ENCODE assay signal across 1 cellular context in genomic region chr4:38904090-38904666, GRCh38.
TF ChIP-seq lines count a peak whose summit lies in the region.

No MANE protein-coding gene starts in this region.

TF ChIP-seq in HepG2, 621 proteins besides CTCF, POLR2A, EP300 and RAD21 (continued from another document and continues in another):
- TF ChIP-seq ZFP36L2 (CRISPR knock-in tag; IDR thresholded peaks at IDR 0.05) = no peak
- TF ChIP-seq ZSCAN21 (CRISPR knock-in tag; IDR thresholded peaks at IDR 0.05; ENCODE audit: borderline replicate concordance) = no peak
- no peak for TF ChIP-seq TRAFD1 (CRISPR knock-in tag; IDR thresholded peaks at IDR 0.05; ENCODE audit: borderline replicate concordance)
- no peak for TF ChIP-seq ISX (CRISPR knock-in tag; conservative IDR thresholded peaks at IDR 0.05)
- TF ChIP-seq AGO2 (optimal IDR thresholded peaks at IDR 0.05; ENCODE audit: low read depth, low read length) = no peak
- TF ChIP-seq LRRFIP1 (CRISPR knock-in tag; conservative IDR thresholded peaks at IDR 0.05) = no peak
- peak; percentile 51; the same call in 1 of the 2 replicates for TF ChIP-seq REPIN1 (CRISPR knock-in tag; IDR thresholded peaks at IDR 0.05; ENCODE audit: borderline replicate concordance, low read depth)
- TF ChIP-seq ZBTB26 (CRISPR knock-in tag; IDR thresholded peaks at IDR 0.05; ENCODE audit: borderline replicate concordance) = peak; percentile 88; the same call in 1 of the 2 replicates
- no peak for TF ChIP-seq ZNF431 (CRISPR knock-in tag; IDR thresholded peaks at IDR 0.05; ENCODE audit: borderline replicate concordance, low read depth)
- TF ChIP-seq NFIB (CRISPR knock-in tag; IDR thresholded peaks at IDR 0.05; ENCODE audit: borderline replicate concordance) = no peak
- TF ChIP-seq ZNF20 (CRISPR knock-in tag; IDR thresholded peaks at IDR 0.05) = no peak
- no peak for TF ChIP-seq ZNF704 (CRISPR knock-in tag; IDR thresholded peaks at IDR 0.05; ENCODE audit: borderline replicate concordance)
- no peak for TF ChIP-seq ZFP36 (IDR thresholded peaks at IDR 0.05; ENCODE audit: borderline replicate concordance, low read depth, low read length, partially characterized antibody)
- TF ChIP-seq ZNF350 (CRISPR knock-in tag; IDR thresholded peaks at IDR 0.05; ENCODE audit: borderline replicate concordance, low read depth) = no peak
- TF ChIP-seq DR1 (CRISPR knock-in tag; IDR thresholded peaks at IDR 0.05) = no peak
- no peak for TF ChIP-seq RFX5 (IDR thresholded peaks at IDR 0.05; ENCODE audit: low read depth, low read length)
- no peak for TF ChIP-seq THAP7 (CRISPR knock-in tag; IDR thresholded peaks at IDR 0.05)
- peak; percentile 94 for TF ChIP-seq HNF1A (IDR thresholded peaks at IDR 0.05; ENCODE audit: low read depth)
- TF ChIP-seq HNF1A (CRISPR knock-in tag; IDR thresholded peaks at IDR 0.05; ENCODE audit: borderline replicate concordance) = peak; percentile 97
- TF ChIP-seq AGO1 (IDR thresholded peaks at IDR 0.05; ENCODE audit: low read depth, low read length, poor library complexity, severe bottlenecking) = no peak
- no peak for TF ChIP-seq XBP1 (CRISPR knock-in tag; IDR thresholded peaks at IDR 0.05)
- TF ChIP-seq HBP1 (CRISPR knock-in tag; IDR thresholded peaks at IDR 0.05; ENCODE audit: low read depth) = no peak
- TF ChIP-seq ZNF367 (CRISPR knock-in tag; IDR thresholded peaks at IDR 0.05; ENCODE audit: borderline replicate concordance) = no peak
- TF ChIP-seq ZBTB3 (CRISPR knock-in tag; IDR thresholded peaks at IDR 0.05; ENCODE audit: borderline replicate concordance, low read depth) = no peak
- TF ChIP-seq REST (IDR thresholded peaks at IDR 0.05; ENCODE audit: borderline replicate concordance in 1 of 2, low read depth in 1 of 2, low read length in 2 of 2) = 0 out of 4 replicates have a peak, but pooled peaks of 1 of the 2 experiments have one; percentile 5
- TF ChIP-seq KDM1A (CRISPR knock-in tag; IDR thresholded peaks at IDR 0.05) = no peak
- TF ChIP-seq HNF1B (CRISPR knock-in tag; IDR thresholded peaks at IDR 0.05) = peak; percentile 95
- peak; percentile 65 for TF ChIP-seq NFKBIZ (CRISPR knock-in tag; IDR thresholded peaks at IDR 0.05)
- no peak for TF ChIP-seq TAF1 (CRISPR knock-in tag; IDR thresholded peaks at IDR 0.05)
